Comparison of ENCODE assay signal across 8 cellular contexts in the genomic region with DNA sequence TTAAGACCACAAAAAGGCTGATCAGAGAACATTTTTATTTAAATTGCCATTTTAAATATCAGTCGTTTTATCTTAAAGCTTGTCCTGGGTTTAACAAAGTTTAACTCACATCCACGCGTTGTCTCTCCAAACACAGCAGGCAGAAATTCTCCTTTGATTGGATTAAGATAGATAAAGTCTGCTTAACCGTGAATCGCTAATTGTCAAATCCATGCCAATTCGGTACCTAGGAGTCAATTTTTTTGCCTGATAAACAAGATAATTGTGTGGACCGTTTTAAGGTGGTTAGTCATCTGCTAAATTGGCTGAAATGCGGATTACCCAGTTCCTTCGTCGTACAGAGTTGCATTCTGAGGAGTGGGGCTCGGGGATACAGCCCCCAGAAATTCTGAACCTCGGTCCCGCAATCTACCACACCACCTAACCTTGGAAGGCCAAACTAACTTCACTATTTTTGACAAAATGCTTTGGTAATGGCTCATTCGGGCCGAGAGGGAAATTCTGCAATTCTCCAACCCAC. TPM values are rescaled to one million over a fixed set of nuclear protein-coding genes. Genes with fewer than 3 reads are reported as not detected.
DNase-seq lines count a peak whose midpoint lies in the region; ATAC-seq and TF ChIP-seq lines count a peak whose summit lies in the region.

No MANE protein-coding gene starts in this region.

- H3K4me1 ChIP-seq in heart right ventricle (peaks cover 2 to 39% (median 30%) of the 10 kb centered on the region in 9 donors), skeletal muscle tissue (ENCODE audit: control insufficient read depth in 3 of 3, insufficient read depth in 3 of 3, low read length in 3 of 3) (peaks cover 9 to 18% (median 15%) of the 10 kb centered on the region in 3 donors)

- H3K36me3 ChIP-seq in heart right ventricle (peaks cover 0 to 30% (median 10%) of the 10 kb centered on the region in 9 donors), skeletal muscle tissue (ENCODE audit: control insufficient read depth in 3 of 3, insufficient read depth in 3 of 3, low read length in 3 of 3) (peaks cover 3 to 13% (median 4%) of the 10 kb centered on the region in 3 donors)

- 24 to 45% methylated on average over 15 of the region's 15 CpGs for WGBS in heart right ventricle, 2 donors

- H3K4me3 ChIP-seq in heart right ventricle, result peak overlapping the region; percentile 77 to 97 (median 90)
- peak overlapping the region; percentile 87 to 97 (median 96) for H3K4me3 ChIP-seq in skeletal muscle tissue (ENCODE audit: low read length in 3 of 3)

- H3K27ac ChIP-seq in VCaP (peak overlapping the region; percentile 86), heart right ventricle (peak overlapping the region; percentile 88 to 97 (median 92)), skeletal muscle tissue (ENCODE audit: low read depth, low read length) (peak overlapping the region; percentile 93)

- intact Hi-C loops in heart right ventricle (cut with DNase I), result no loop called here

- no peaks in the 10 kb centered on the region for H3K9me3 ChIP-seq in heart right ventricle
- no peaks in the 10 kb centered on the region for H3K9me3 ChIP-seq in skeletal muscle tissue (ENCODE audit: control insufficient read depth in 3 of 3, low read length in 3 of 3)

- TF ChIP-seq CTCF in VCaP (conservative IDR thresholded peaks at IDR 0.05), result no peak
- TF ChIP-seq CTCF in heart right ventricle (IDR thresholded peaks at IDR 0.05), result no peak

- peak in 2 of 8 donors; percentile 4 to 8 for ATAC-seq in heart right ventricle
- no peak for ATAC-seq in GM19351 (IDR thresholded peaks at IDR 0.05; ENCODE audit: unreplicated experiment)

- peak overlapping the region; percentile 98 to 99 (median 99) for H3K9ac ChIP-seq in skeletal muscle tissue (ENCODE audit: low read depth in 1 of 3, low read length in 3 of 3)

- H3K27me3 ChIP-seq in heart right ventricle (no peaks in the 10 kb centered on the region), skeletal muscle tissue (ENCODE audit: control insufficient read depth in 3 of 3, insufficient read depth in 3 of 3, low read length in 3 of 3) (no peaks in the 10 kb centered on the region)

- DNase-seq in DMS53 (lab: John Stamatoyannopoulos, UW) (peak; percentile 54), DMS53 treated with DMSO at 0.1 percent for 48 hours (lab: John Stamatoyannopoulos, UW; ENCODE audit: unreplicated experiment) (no peak), heart right ventricle (no peak), KG1 (lab: John Stamatoyannopoulos, UW) (no peak), NCI-H510A (lab: John Stamatoyannopoulos, UW) (no peak)

RNA-seq across cellular contexts. Expression of gene BTF3, which starts 0.6 kb away (rescaled TPM):
- total RNA-seq in heart right ventricle (100 to 1,000 TPM; 359 to 410 (median 399) TPM), skeletal muscle tissue (458 TPM)
- polyA plus RNA-seq in heart right ventricle, result 100 to 1,000 TPM; 283 to 714 TPM

RNA-seq across cellular contexts. Expression of gene FOXD1, which starts 49.0 kb away (rescaled TPM):
- under 1 TPM in 4 of 10 donors, not detected in 6; 0.10 to 0.15 (median 0.13) TPM for total RNA-seq in heart right ventricle
- polyA plus RNA-seq in heart right ventricle, result under 1 TPM in 1 of 2 donors, not detected in 1; 0.07 TPM
- 0.52 TPM for total RNA-seq in skeletal muscle tissue
